In the genomic region with DNA sequence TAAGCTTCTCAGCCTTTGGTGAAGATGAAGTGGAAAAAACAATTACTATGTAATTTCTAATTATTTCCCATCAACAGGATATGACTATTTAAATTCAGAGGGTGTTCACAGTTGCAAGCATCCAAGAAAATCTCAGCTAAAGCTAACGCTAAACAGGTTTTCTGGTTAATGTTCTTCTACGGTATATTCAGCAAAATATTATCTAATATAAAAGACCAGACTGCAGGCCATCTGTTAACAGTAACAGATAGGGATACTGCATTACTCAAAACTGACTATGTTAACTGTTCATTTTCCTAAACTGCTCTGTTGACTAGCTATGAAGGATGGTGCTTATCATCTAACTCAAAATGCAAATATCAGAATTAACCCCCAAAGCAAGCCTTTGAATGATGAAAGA, we compare ENCODE assay signal across 18 cellular contexts. TPM values are rescaled to one million over a fixed set of nuclear protein-coding genes. Genes with fewer than 3 reads are reported as not detected.
A peak's percentile ranks its signal among the peaks of the same experiment; 100 is the strongest.
DNase-seq lines count a peak whose midpoint lies in the region; ATAC-seq and TF ChIP-seq lines count a peak whose summit lies in the region.
"Had no signal": no experiment of that assay in that cellular context is flagged by ENCODE, and none has a peak within 500 bp of the region (broad histone marks: within the 10 kb centered on the region; RNA-seq: fewer than 3 reads in every experiment).

No MANE protein-coding gene starts in this region.

- H3K27ac ChIP-seq in CD4-positive, alpha-beta T cell (ENCODE audit: low read depth, low read length): no peak overlapping the region
- H3K27ac ChIP-seq in WERI-Rb-1: peak overlapping the region; percentile 23
- H3K27ac ChIP-seq: Peyer's patch had no signal

- POLR2A ChIA-PET in CD4-positive, alpha-beta T cell (lab: Charles Lee): interaction anchor here (2.1 kb wide), 1 partner anchor 33 kb away, joined by 12 read pairs; a partner anchor contains a TSS

- H3K27ac Mint-ChIP-seq in activated T-cell treated with anti-CD3 and anti-CD28 coated beads, Interleukin-2, amount 50 U/mL, for 24 hours: peak overlapping the region; percentile 59
- H3K27ac Mint-ChIP-seq in CD4-positive, alpha-beta T cell: peak overlapping the region; percentile 62
- H3K27ac Mint-ChIP-seq in nephron progenitor cell (peak overlapping the region; percentile 31), endothelial cell (ENCODE audit: unreplicated experiment) (no peak overlapping the region)

- no peaks in the 10 kb centered on the region for H3K27me3 ChIP-seq in CD4-positive, alpha-beta T cell (ENCODE audit: control insufficient read depth, insufficient read depth, low read length)
- H3K27me3 ChIP-seq in WERI-Rb-1 (ENCODE audit: insufficient read depth, low read depth, severe bottlenecking) (no peaks in the 10 kb centered on the region), MG63 (no peaks in the 10 kb centered on the region), H7 (ENCODE audit: control insufficient read depth, insufficient read depth, low read length) (no peaks in the 10 kb centered on the region)
- H3K27me3 ChIP-seq: Peyer's patch had no signal

- ATAC-seq in CD4-positive, alpha-beta T cell (ENCODE audit: poor library complexity): no peak

- H3K9me3 Mint-ChIP-seq in activated T-cell treated with anti-CD3 and anti-CD28 coated beads, Interleukin-2, amount 50 U/mL, for 24 hours: no peaks in the 10 kb centered on the region
- H3K9me3 Mint-ChIP-seq in CD4-positive, alpha-beta T cell: no peaks in the 10 kb centered on the region
- H3K9me3 Mint-ChIP-seq in nephron progenitor cell: no peaks in the 10 kb centered on the region
- no peaks in the 10 kb centered on the region for H3K9me3 Mint-ChIP-seq in endothelial cell (ENCODE audit: unreplicated experiment)

- no peaks in the 10 kb centered on the region for H3K9me3 ChIP-seq in CD4-positive, alpha-beta T cell (ENCODE audit: control insufficient read depth, low read length)
- H3K9me3 ChIP-seq in WERI-Rb-1 (ENCODE audit: severe bottlenecking) (no peaks in the 10 kb centered on the region), MG63 (no peaks in the 10 kb centered on the region)
- H3K9me3 ChIP-seq: Peyer's patch had no signal

- intact Hi-C loops in CD4-positive, alpha-beta T cell (cut with DNase I, micrococcal nuclease): no loop called here

- no peak for TF ChIP-seq CTCF in CD4-positive, alpha-beta T cell (IDR thresholded peaks at IDR 0.05)
- TF ChIP-seq CTCF in WERI-Rb-1 (IDR thresholded peaks at IDR 0.05; ENCODE audit: low read depth, low read length) (no peak), nephron progenitor cell (IDR thresholded peaks at IDR 0.05) (no peak), endothelial cell (IDR thresholded peaks at IDR 0.05; ENCODE audit: unreplicated experiment) (no peak)

- DNase-seq in activated T-cell treated with anti-CD3 and anti-CD28 coated beads, Interleukin-2, amount 50 U/mL, for 24 hours: no peak
- DNase-seq in activated T-cell treated with anti-CD3 and anti-CD28 coated beads, Interleukin-2, amount 50 U/mL, for 1 hour: no peak
- DNase-seq in CD4-positive, alpha-beta T cell: no peak
- no peak for DNase-seq in WERI-Rb-1
- no peak for DNase-seq in nephron progenitor cell
- DNase-seq in endothelial cell (ENCODE audit: low spot score): no peak
- DNase-seq in MG63: no peak
- no peak for DNase-seq in H7
- DNase-seq: AML-193, DMS153, EL, HCEC 1CT, Karpas-422, NCI-H1105 treated with DMSO at 0.1 percent for 48 hours, NCI-H2029, NCI-H510A treated with DMSO at 0.1 percent for 48 hours, Peyer's patch, SHP77 had no signal

- H3K4me3 ChIP-seq in WERI-Rb-1 (ENCODE audit: low read depth, low read length): peak overlapping the region; percentile 11
- H3K4me3 ChIP-seq in MG63: no peak overlapping the region
- no peak overlapping the region for H3K4me3 ChIP-seq in H7 (ENCODE audit: insufficient read depth, low read depth, low read length)
- H3K4me3 ChIP-seq: Peyer's patch had no signal

- H3K4me3 Mint-ChIP-seq in activated T-cell treated with anti-CD3 and anti-CD28 coated beads, Interleukin-2, amount 50 U/mL, for 24 hours: no peak overlapping the region
- H3K4me3 Mint-ChIP-seq in CD4-positive, alpha-beta T cell: peak overlapping the region; percentile 32
- no peak overlapping the region for H3K4me3 Mint-ChIP-seq in nephron progenitor cell
- H3K4me3 Mint-ChIP-seq in endothelial cell (ENCODE audit: unreplicated experiment): no peak overlapping the region

- H3K27me3 Mint-ChIP-seq in activated T-cell treated with anti-CD3 and anti-CD28 coated beads, Interleukin-2, amount 50 U/mL, for 24 hours: no peaks in the 10 kb centered on the region
- H3K27me3 Mint-ChIP-seq in CD4-positive, alpha-beta T cell: no peaks in the 10 kb centered on the region
- H3K27me3 Mint-ChIP-seq in nephron progenitor cell (ENCODE audit: low read depth, poor library complexity): no peaks in the 10 kb centered on the region
- H3K27me3 Mint-ChIP-seq in endothelial cell (ENCODE audit: unreplicated experiment): peaks cover 7% of the 10 kb centered on the region

- H3K4me1 Mint-ChIP-seq in activated T-cell treated with anti-CD3 and anti-CD28 coated beads, Interleukin-2, amount 50 U/mL, for 24 hours (ENCODE audit: low read depth): peaks cover 75% of the 10 kb centered on the region
- H3K4me1 Mint-ChIP-seq in CD4-positive, alpha-beta T cell (ENCODE audit: low read depth): peaks cover 86% of the 10 kb centered on the region
- H3K4me1 Mint-ChIP-seq in nephron progenitor cell (peaks cover 43% of the 10 kb centered on the region), endothelial cell (ENCODE audit: unreplicated experiment) (no peaks in the 10 kb centered on the region)

- H3K36me3 ChIP-seq in WERI-Rb-1 (no peaks in the 10 kb centered on the region), MG63 (no peaks in the 10 kb centered on the region), H7 (replicated peaks; ENCODE audit: control insufficient read depth, insufficient read depth, low read length) (no peaks in the 10 kb centered on the region)
- H3K36me3 ChIP-seq: Peyer's patch had no signal

- peaks cover 10% of the 10 kb centered on the region for H3K36me3 Mint-ChIP-seq in activated T-cell treated with anti-CD3 and anti-CD28 coated beads, Interleukin-2, amount 50 U/mL, for 24 hours (ENCODE audit: low read depth)
- H3K36me3 Mint-ChIP-seq in CD4-positive, alpha-beta T cell (ENCODE audit: low read depth): peaks cover 28% of the 10 kb centered on the region
- H3K36me3 Mint-ChIP-seq in nephron progenitor cell (ENCODE audit: low read depth) (peaks cover 5% of the 10 kb centered on the region), endothelial cell (ENCODE audit: low read depth, unreplicated experiment) (no peaks in the 10 kb centered on the region)

- CTCF ChIA-PET in CD4-positive, alpha-beta T cell (lab: Charles Lee): no interaction called here

RNA-seq across cellular contexts. Expression of a gene that starts 32.8 kb away (rescaled TPM):
- 100 to 1,000 TPM; 110 to 114 TPM for total RNA-seq in CD4-positive, alpha-beta T cell
- 153 TPM for total RNA-seq in endothelial cell (ENCODE audit: unreplicated experiment)
- total RNA-seq in MG63 (2014; rRNA removed; shearing (Covaris generic); ENCODE audit: low replicate concordance): 29.4 and 50.4 TPM in 2 replicates
- 61.4 and 84.8 TPM in 2 replicates for total RNA-seq in H7 (2014; rRNA removed; shearing (Covaris generic))
